In genomic region chr19:56403764-56404704, GRCh38 we compare ENCODE assay signal across 8 cellular contexts. TPM values are rescaled to one million over a fixed set of nuclear protein-coding genes. Genes with fewer than 3 reads are reported as not detected.
DNase-seq lines count a peak whose midpoint lies in the region; ATAC-seq and TF ChIP-seq lines count a peak whose summit lies in the region.

Gene ZNF583, plus strand, starts transcription at chr19:56404332. Its CDS starts 2,783 bp downstream, at chr19:56407115.

- peak within 1 kb of the TSS; percentile 62 to 88 (median 74) for H3K4me3 ChIP-seq in upper lobe of left lung

- H3K9me3 ChIP-seq in upper lobe of left lung: peaks cover 12 to 53% (median 51%) of the 10 kb centered on the region in 4 donors

- H3K27me3 ChIP-seq in upper lobe of left lung: no peaks in the 10 kb centered on the region

- peak; percentile 81 for ATAC-seq in HG02588 (IDR thresholded peaks at IDR 0.05; ENCODE audit: unreplicated experiment)
- peak; percentile 89 to 93 (median 92) for ATAC-seq in T-cell (replicated peaks in 1 of 4)
- peak; percentile 99 for ATAC-seq in left cardiac atrium
- peak; percentile 97 to 99 for ATAC-seq in upper lobe of left lung (ENCODE audit: low FRiP score in 2 of 2)

- peak within 1 kb of the TSS; percentile 95 to 99 (median 98) for H3K27ac ChIP-seq in upper lobe of left lung

- intact Hi-C loops in left cardiac atrium (cut with DNase I): loop anchor here in 1 of 2 donors (10.0 kb wide), 1 partner anchor 131 kb away; the partner anchor contains the start of gene ZFP28
- intact Hi-C loops in posterior vena cava (cut with DNase I): no loop called here

- TF ChIP-seq CTCF in GM10248 (IDR thresholded peaks at IDR 0.05; ENCODE audit: control extremely low read depth, extremely low read depth, low read depth, missing control alignments) (no peak), upper lobe of left lung (IDR thresholded peaks at IDR 0.05) (peak in 1 of 6 experiments; percentile 36)

- H3K4me1 ChIP-seq in upper lobe of left lung: peaks cover 8 to 12% (median 11%) of the 10 kb centered on the region in 4 donors

- H3K36me3 Mint-ChIP-seq in T-cell: peaks cover 70% of the 10 kb centered on the region

- peaks cover 2 to 24% (median 21%) of the 10 kb centered on the region in 4 donors for H3K36me3 ChIP-seq in upper lobe of left lung

- peak within 1 kb of the TSS; percentile 97 for H3K27ac Mint-ChIP-seq in T-cell

- POLR2A ChIA-PET in GM10248 (lab: Yijun Ruan, JAX) (no interaction called here), T-cell (lab: Charles Lee) (no interaction called here)

- peak within 1 kb of the TSS; percentile 79 to 96 (median 88) for H3K4me3 Mint-ChIP-seq in T-cell

- no peaks in the 10 kb centered on the region for H3K27me3 Mint-ChIP-seq in T-cell

- peaks cover 30 to 58% (median 55%) of the 10 kb centered on the region in 3 donors for H3K9me3 Mint-ChIP-seq in T-cell

- TF ChIP-seq EP300 in upper lobe of left lung (IDR thresholded peaks at IDR 0.05): no peak

- 1% methylated on average over 27 to 54 of the region's 70 CpGs for WGBS in upper lobe of left lung, 2 donors

- peaks cover 28 to 35% (median 33%) of the 10 kb centered on the region in 3 donors for H3K4me1 Mint-ChIP-seq in T-cell

- DNase-seq in GM10248 (ENCODE audit: extremely low spot score) (peak; percentile 93), NCI-H1105 treated with DMSO at 0.1 percent for 48 hours (lab: John Stamatoyannopoulos, UW) (peak; percentile 85), T-cell (peak; percentile 78 to 92 (median 86)), amygdala (lab: John Stamatoyannopoulos, UW) (peak; percentile 76 to 97 (median 90)), left cardiac atrium (peak; percentile 97), posterior vena cava (ENCODE audit: low spot score) (peak; percentile 99), upper lobe of left lung (peak; percentile 93 to 99)

- peak in 3 of 4 donors; percentile 16 to 53 (median 28) for TF ChIP-seq POLR2A in upper lobe of left lung (IDR thresholded peaks at IDR 0.05)

- CTCF ChIA-PET in GM10248 (lab: Yijun Ruan, JAX) (no interaction called here), T-cell (lab: Charles Lee) (interaction anchor here (0.5 to 0.6 kb wide), 3 partner anchors 10 to 1956 kb away, joined by 3 to 5 read pairs (median 4); no protein-coding TSS in a partner anchor)

RNA-seq across cellular contexts. Expression of gene ZNF583, which starts in this region (rescaled TPM):
- total RNA-seq in T-cell: 10 to 100 TPM in 1 of 5 donors, 1 to 10 TPM in 4; 3.3 to 10.7 (median 7.8) TPM
- 1 to 10 TPM; 5.0 to 6.2 TPM for total RNA-seq in left cardiac atrium
- 10 to 100 TPM in 1 of 2 donors, 1 to 10 TPM in 1; 9.6 to 10.8 TPM for total RNA-seq in posterior vena cava
- 10 to 100 TPM in 1 of 6 donors, 1 to 10 TPM in 5; 3.7 to 21.5 (median 6.9) TPM for total RNA-seq in upper lobe of left lung

Comparison
In these comparisons a context has a peak if more than half of its experiments do, and no peak if none do; other contexts are left out.
1. Peak in every context shown above with its lines: DNase-seq, ATAC-seq, H3K4me3 ChIP-seq and H3K27ac ChIP-seq.